Comparison of ENCODE assay signal across 8 cellular contexts in genomic region chr5:131164161-131164930, GRCh38.
DNase-seq lines count a peak whose midpoint lies in the region; ATAC-seq lines count a peak whose summit lies in the region.

No MANE protein-coding gene starts in this region.

- ATAC-seq in GM18873 (IDR thresholded peaks at IDR 0.05; ENCODE audit: low FRiP score, unreplicated experiment), result peak; percentile 68
- peak; percentile 60 for ATAC-seq in HG03139 (IDR thresholded peaks at IDR 0.05; ENCODE audit: unreplicated experiment)

- DNase-seq in AML-193 (lab: John Stamatoyannopoulos, UW) (peak; percentile 54 to 73), NCI-H526 (lab: John Stamatoyannopoulos, UW) (peak; percentile 12 to 74), medulla oblongata (ENCODE audit: extremely low spot score) (peak; percentile 64)
- DNase-seq in activated CD8-positive, alpha-beta memory T cell treated with anti-CD3 and anti-CD28 coated beads for 1 hour (ENCODE audit: extremely low read depth in 1 of 2, low read depth in 1 of 2), result peak; percentile 19 to 55
- peak; percentile 51 for DNase-seq in effector CD4-positive, alpha-beta T cell
- peak; percentile 54 for DNase-seq in stimulated activated CD8-positive, alpha-beta memory T cell treated with anti-CD3 and anti-CD28 coated beads, Interleukin-12 subunit alpha, Interleukin-12 subunit beta, amount 100 ng/mL, for 1 hour (ENCODE audit: low read depth)

Comparison
In these comparisons a context has a peak if more than half of its experiments do, and no peak if none do; other contexts are left out.
1. Peak in every context shown above with its lines: DNase-seq and ATAC-seq.